In genomic region chr2:238238766-238239551, GRCh38 we compare ENCODE assay signal across 1 cellular context.
TF ChIP-seq lines count a peak whose summit lies in the region.

No MANE protein-coding gene starts in this region.

TF ChIP-seq in H1, 55 proteins besides CTCF, POLR2A, EP300 and RAD21 (continued from another document):
- no peak for TF ChIP-seq CHD7 (IDR thresholded peaks at IDR 0.05; ENCODE audit: insufficient replicate concordance, low read length)
- TF ChIP-seq JUN (IDR thresholded peaks at IDR 0.05; ENCODE audit: low read depth, low read length), result no peak
- TF ChIP-seq POLR2AphosphoS5 (IDR thresholded peaks at IDR 0.05; ENCODE audit: low read depth, low read length), result peak; percentile 60; the same call in 1 of the 2 replicates
- TF ChIP-seq E2F6 (IDR thresholded peaks at IDR 0.05), result peak; percentile 100
- peak; percentile 70 for TF ChIP-seq RNF2 (IDR thresholded peaks at IDR 0.05; ENCODE audit: borderline replicate concordance, low read depth, low read length, missing control alignments, poor library complexity, severe bottlenecking)
- TF ChIP-seq TCF12 (IDR thresholded peaks at IDR 0.05; ENCODE audit: low read depth, low read length), result 0 out of 2 replicates have a peak, but pooled peaks have one; percentile 32
- TF ChIP-seq MAFK (IDR thresholded peaks at IDR 0.05; ENCODE audit: low read depth, low read length), result no peak
- TF ChIP-seq HDAC2 (IDR thresholded peaks at IDR 0.05; ENCODE audit: borderline replicate concordance in 1 of 2, low read depth in 2 of 2, low read length in 2 of 2), result peak in 1 of 2 experiments; percentile 54; a peak in 1 of 4 replicates
- no peak for TF ChIP-seq SIX5 (IDR thresholded peaks at IDR 0.05; ENCODE audit: low read depth, low read length)
- TF ChIP-seq BRCA1 (IDR thresholded peaks at IDR 0.05; ENCODE audit: low read depth, low read length), result no peak
- TF ChIP-seq EGR1 (IDR thresholded peaks at IDR 0.05; ENCODE audit: borderline replicate concordance, low read depth, low read length), result no peak
- no peak for TF ChIP-seq HDAC6 (IDR thresholded peaks at IDR 0.05; ENCODE audit: low read depth, low read length)
- no peak for TF ChIP-seq CBX5 (IDR thresholded peaks at IDR 0.05; ENCODE audit: low read depth, low read length)
- TF ChIP-seq CHD2 (IDR thresholded peaks at IDR 0.05; ENCODE audit: low read length), result no peak
- TF ChIP-seq ATF2 (IDR thresholded peaks at IDR 0.05; ENCODE audit: low read length), result no peak
- TF ChIP-seq SRF (IDR thresholded peaks at IDR 0.05; ENCODE audit: low read depth, low read length), result no peak
- TF ChIP-seq MAX (IDR thresholded peaks at IDR 0.05), result peak; percentile 100
- TF ChIP-seq TBP (IDR thresholded peaks at IDR 0.05; ENCODE audit: low read depth, low read length), result no peak
- TF ChIP-seq KDM4A (IDR thresholded peaks at IDR 0.05; ENCODE audit: low read depth, low read length, severe bottlenecking), result peak; percentile 42
- 0 out of 2 replicates have a peak, but pooled peaks have one; percentile 7 for TF ChIP-seq USF2 (IDR thresholded peaks at IDR 0.05; ENCODE audit: low read length)
- TF ChIP-seq TAF1 (IDR thresholded peaks at IDR 0.05; ENCODE audit: low read depth, low read length), result 0 out of 2 replicates have a peak, but pooled peaks have one; percentile 19
- 0 out of 2 replicates have a peak, but pooled peaks have one; percentile 45 for TF ChIP-seq GTF2F1 (IDR thresholded peaks at IDR 0.05; ENCODE audit: borderline replicate concordance, low read depth, low read length)
- no peak for TF ChIP-seq YY1 (IDR thresholded peaks at IDR 0.05; ENCODE audit: low read depth, low read length)
- no peak for TF ChIP-seq TAF7 (optimal IDR thresholded peaks at IDR 0.05; ENCODE audit: borderline replicate concordance, low read depth, low read length)
TF ChIP-seq in H1: peak in this region for 11.
